ENCODE assay signal across 2 cellular contexts in the genomic region with DNA sequence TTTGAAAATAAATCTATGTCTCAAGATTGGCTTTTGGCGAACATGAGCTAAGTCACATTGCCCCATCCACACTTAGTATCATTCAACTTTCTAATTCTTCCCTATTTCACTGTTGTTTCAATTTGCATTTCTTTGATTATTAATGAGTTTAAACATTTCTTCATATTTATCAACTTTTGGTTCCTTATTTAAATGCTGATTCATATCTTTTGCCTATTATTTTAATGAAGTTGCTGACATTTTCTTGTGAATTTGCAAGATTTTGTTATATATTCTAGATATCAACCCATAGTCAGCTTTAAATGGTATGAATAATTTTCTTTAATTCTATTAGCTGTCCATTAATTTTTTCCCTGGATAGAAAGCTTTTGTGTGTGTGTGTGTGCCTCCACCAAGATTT.
TF ChIP-seq lines count a peak whose summit lies in the region.

No MANE protein-coding gene starts in this region.

TF ChIP-seq in IMR-90, 13 proteins besides CTCF, POLR2A, EP300 and RAD21:
- TF ChIP-seq BHLHE40 (IDR thresholded peaks at IDR 0.05; ENCODE audit: low read depth, low read length) (no peak), MAZ (IDR thresholded peaks at IDR 0.05; ENCODE audit: borderline replicate concordance, low read depth, low read length) (no peak), MAFK (IDR thresholded peaks at IDR 0.05; ENCODE audit: low read depth, low read length) (0 out of 2 replicates have a peak, but pooled peaks have one; percentile 3), FOS (IDR thresholded peaks at IDR 0.05; ENCODE audit: low read depth, low read length) (no peak)

TF ChIP-seq in K562, 482 proteins besides CTCF, POLR2A, EP300 and RAD21:
- TF ChIP-seq ZC3H11A (IDR thresholded peaks at IDR 0.05; ENCODE audit: low read depth, low read length) (no peak), RFX5 (IDR thresholded peaks at IDR 0.05; ENCODE audit: low read depth, low read length) (0 out of 2 replicates have a peak, but pooled peaks have one; percentile 43), MAFK (IDR thresholded peaks at IDR 0.05; ENCODE audit: low read length) (peak; percentile 10; the same call in 1 of the 2 replicates), MAFG (tag; conservative IDR thresholded peaks at IDR 0.05) (peak; percentile 46; the same call in 1 of the 2 replicates), CEBPG (CRISPR knock-in tag; IDR thresholded peaks at IDR 0.05) (no peak), CEBPG (tag; conservative IDR thresholded peaks at IDR 0.05 in 1 of 2, IDR thresholded peaks at IDR 0.05 in 1 of 2) (0 out of 4 replicates have a peak, but pooled peaks of 1 of the 2 experiments have one; percentile 7), ZNF316 (IDR thresholded peaks at IDR 0.05) (peak; percentile 84), ZNF263 (CRISPR knock-in tag; IDR thresholded peaks at IDR 0.05; ENCODE audit: borderline replicate concordance) (no peak), GTF2F1 (IDR thresholded peaks at IDR 0.05; ENCODE audit: low read depth, low read length) (no peak), C11orf30 (IDR thresholded peaks at IDR 0.05; ENCODE audit: low read depth) (peak; percentile 61; the same call in 1 of the 2 replicates)
- TF ChIP-seq, protein P1, sequence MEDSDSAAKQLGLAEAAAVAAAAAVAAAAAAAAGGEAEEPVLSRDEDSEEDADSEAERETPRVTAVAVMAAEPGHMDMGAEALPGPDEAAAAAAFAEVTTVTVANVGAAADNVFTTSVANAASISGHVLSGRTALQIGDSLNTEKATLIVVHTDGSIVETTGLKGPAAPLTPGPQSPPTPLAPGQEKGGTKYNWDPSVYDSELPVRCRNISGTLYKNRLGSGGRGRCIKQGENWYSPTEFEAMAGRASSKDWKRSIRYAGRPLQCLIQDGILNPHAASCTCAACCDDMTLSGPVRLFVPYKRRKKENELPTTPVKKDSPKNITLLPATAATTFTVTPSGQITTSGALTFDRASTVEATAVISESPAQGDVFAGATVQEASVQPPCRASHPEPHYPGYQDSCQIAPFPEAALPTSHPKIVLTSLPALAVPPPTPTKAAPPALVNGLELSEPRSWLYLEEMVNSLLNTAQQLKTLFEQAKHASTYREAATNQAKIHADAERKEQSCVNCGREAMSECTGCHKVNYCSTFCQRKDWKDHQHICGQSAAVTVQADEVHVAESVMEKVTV (CRISPR knock-in tag; IDR thresholded peaks at IDR 0.05): no peak
